Comparison of ENCODE assay signal across 24 cellular contexts in genomic region chr2:191530618-191531017, GRCh38.
DNase-seq lines count a peak whose midpoint lies in the region; ATAC-seq and TF ChIP-seq lines count a peak whose summit lies in the region.
"Had no signal": no experiment of that assay in that cellular context is flagged by ENCODE, and none has a peak within 500 bp of the region (broad histone marks: within the 10 kb centered on the region; RNA-seq: fewer than 3 reads in every experiment).

No MANE protein-coding gene starts in this region.

- intact Hi-C loops in activated CD8-positive, alpha-beta T cell treated with anti-CD3 and anti-CD28 coated beads for 36 hours (cut with micrococcal nuclease): no loop called here
- intact Hi-C loops in Right ventricle myocardium superior (cut with DNase I): no loop called here

- TF ChIP-seq CTCF in activated CD8-positive, alpha-beta T cell treated with anti-CD3 and anti-CD28 coated beads for 36 hours (IDR thresholded peaks at IDR 0.05): no peak
- no peak for TF ChIP-seq CTCF in right atrium auricular region (IDR thresholded peaks at IDR 0.05)

- no peaks in the 10 kb centered on the region for H3K36me3 Mint-ChIP-seq in activated CD8-positive, alpha-beta T cell treated with anti-CD3 and anti-CD28 coated beads for 36 hours (ENCODE audit: low read depth)
- no peaks in the 10 kb centered on the region for H3K36me3 Mint-ChIP-seq in activated CD8-positive, alpha-beta T cell treated with anti-CD3 and anti-CD28 coated beads, Interleukin-2, amount 10 ng/mL, durations not matched to agents 7 days and 5 days (ENCODE audit: low read depth)
- H3K36me3 Mint-ChIP-seq in activated naive CD8-positive, alpha-beta T cell treated with anti-CD3 and anti-CD28 coated beads, Interleukin-2, amount 50 U/mL, for 24 hours (ENCODE audit: low read depth): no peaks in the 10 kb centered on the region

- no peak overlapping the region for H3K27ac Mint-ChIP-seq in activated CD8-positive, alpha-beta T cell treated with anti-CD3 and anti-CD28 coated beads for 36 hours
- no peak overlapping the region for H3K27ac Mint-ChIP-seq in activated CD8-positive, alpha-beta T cell treated with anti-CD3 and anti-CD28 coated beads, Interleukin-2, amount 10 ng/mL, durations not matched to agents 7 days and 5 days
- H3K27ac Mint-ChIP-seq in activated naive CD8-positive, alpha-beta T cell treated with anti-CD3 and anti-CD28 coated beads, Interleukin-2, amount 50 U/mL, for 24 hours: peak overlapping the region; percentile 51
- H3K27ac Mint-ChIP-seq in stimulated activated naive CD8-positive, alpha-beta T cell treated with anti-CD3 and anti-CD28 coated beads, Interleukin-15, amount 100 ng/mL, for 72 hours: no peak overlapping the region
- H3K27ac Mint-ChIP-seq: CD14-positive monocyte; CD4-positive, alpha-beta T cell had no signal

- H3K36me3 ChIP-seq in right atrium auricular region (no peaks in the 10 kb centered on the region), HAP-1 (replicated peaks) (no peaks in the 10 kb centered on the region)
- H3K36me3 ChIP-seq: BE2C; BLaER1 treated with 17β-estradiol and CSF1 and Interleukin-3, amounts not matched to agents 10 nM and 100 nM had no signal

- no peaks in the 10 kb centered on the region for H3K4me1 ChIP-seq in right atrium auricular region
- no peaks in the 10 kb centered on the region for H3K4me1 ChIP-seq in HAP-1
- H3K4me1 ChIP-seq: A549, BE2C had no signal

- no peaks in the 10 kb centered on the region for H3K27me3 ChIP-seq in right atrium auricular region
- no peaks in the 10 kb centered on the region for H3K27me3 ChIP-seq in HAP-1 (ENCODE audit: low read depth)
- H3K27me3 ChIP-seq: BE2C; BLaER1 treated with 17β-estradiol and CSF1 and Interleukin-3, amounts not matched to agents 10 nM and 100 nM had no signal

- no peaks in the 10 kb centered on the region for H3K27me3 Mint-ChIP-seq in activated CD8-positive, alpha-beta T cell treated with anti-CD3 and anti-CD28 coated beads for 36 hours
- peaks cover 3% of the 10 kb centered on the region for H3K27me3 Mint-ChIP-seq in activated CD8-positive, alpha-beta T cell treated with anti-CD3 and anti-CD28 coated beads, Interleukin-2, amount 10 ng/mL, durations not matched to agents 7 days and 5 days (ENCODE audit: low read depth)
- H3K27me3 Mint-ChIP-seq in activated naive CD8-positive, alpha-beta T cell treated with anti-CD3 and anti-CD28 coated beads, Interleukin-2, amount 50 U/mL, for 24 hours: no peaks in the 10 kb centered on the region
- H3K27me3 Mint-ChIP-seq in stimulated activated naive CD8-positive, alpha-beta T cell treated with anti-CD3 and anti-CD28 coated beads, Interleukin-15, amount 100 ng/mL, for 72 hours: no peaks in the 10 kb centered on the region
- H3K27me3 Mint-ChIP-seq: CD4-positive, alpha-beta T cell had no signal

- H3K4me3 ChIP-seq in right atrium auricular region (no peak overlapping the region), HAP-1 (no peak overlapping the region)
- H3K4me3 ChIP-seq: A549; BLaER1 treated with 17β-estradiol and CSF1 and Interleukin-3, amounts not matched to agents 10 nM and 100 nM; GM12878; GM23248 had no signal

- H3K9me3 ChIP-seq in right atrium auricular region: no peaks in the 10 kb centered on the region
- no peaks in the 10 kb centered on the region for H3K9me3 ChIP-seq in HAP-1
- H3K9me3 ChIP-seq: A549; BE2C; BLaER1 treated with 17β-estradiol and CSF1 and Interleukin-3, amounts not matched to agents 10 nM and 100 nM had no signal

- peak; percentile 66 for ATAC-seq in activated CD8-positive, alpha-beta T cell treated with anti-CD3 and anti-CD28 coated beads for 36 hours
- no peak for ATAC-seq in activated CD8-positive, alpha-beta T cell treated with anti-CD3 and anti-CD28 coated beads, Interleukin-2, amount 10 ng/mL, durations not matched to agents 7 days and 5 days
- ATAC-seq in Right ventricle myocardium superior (ENCODE audit: poor library complexity): no peak
- peak; percentile 88 for ATAC-seq in activated naive CD8-positive, alpha-beta T cell treated with anti-CD3 and anti-CD28 coated beads, Interleukin-2, amount 50 U/mL, for 24 hours
- peak; percentile 82 for ATAC-seq in stimulated activated naive CD8-positive, alpha-beta T cell treated with anti-CD3 and anti-CD28 coated beads, Interleukin-15, amount 100 ng/mL, for 72 hours
- ATAC-seq: A549, GM12878 had no signal

- H3K27ac ChIP-seq in right atrium auricular region: no peak overlapping the region
- H3K27ac ChIP-seq: A549; BLaER1 treated with 17β-estradiol and CSF1 and Interleukin-3, amounts not matched to agents 10 nM and 100 nM; GM23248 had no signal

- peak; percentile 27 for DNase-seq in activated CD8-positive, alpha-beta T cell treated with anti-CD3 and anti-CD28 coated beads for 36 hours
- DNase-seq in activated CD8-positive, alpha-beta T cell treated with anti-CD3 and anti-CD28 coated beads, Interleukin-2, amount 10 ng/mL, durations not matched to agents 7 days and 5 days: no peak
- peak; percentile 1 for DNase-seq in right atrium auricular region (ENCODE audit: low spot score)
- no peak for DNase-seq in Right ventricle myocardium superior
- no peak for DNase-seq in activated naive CD8-positive, alpha-beta T cell treated with anti-CD3 and anti-CD28 coated beads, Interleukin-2, amount 50 U/mL, for 24 hours
- no peak for DNase-seq in stimulated activated naive CD8-positive, alpha-beta T cell treated with anti-CD3 and anti-CD28 coated beads, Interleukin-15, amount 100 ng/mL, for 72 hours
- DNase-seq in HAP-1 (ENCODE audit: low spot score in 2 of 2): no peak
- DNase-seq in NCI-H526 treated with DMSO at 0.1 percent for 48 hours (lab: John Stamatoyannopoulos, UW): no peak
- DNase-seq: 8988T; ACHN; AML-193; BE2C; CD4-positive, alpha-beta T cell; CD8-positive, alpha-beta memory T cell; DMS 273 treated with DMSO at 0.1 percent for 48 hours; DMS79; EL; GDM1; GM23248; HCEC 1CT had no signal

- CTCF ChIA-PET in activated CD8-positive, alpha-beta T cell treated with anti-CD3 and anti-CD28 coated beads for 36 hours (lab: Charles Lee): interaction anchor here (1.4 to 1.5 kb wide), 4 partner anchors 9 to 375 kb away, joined by 5 to 6 read pairs (median 5); no protein-coding TSS in a partner anchor
- CTCF ChIA-PET in activated CD8-positive, alpha-beta T cell treated with anti-CD3 and anti-CD28 coated beads, Interleukin-2, amount 10 ng/mL, durations not matched to agents 7 days and 5 days (lab: Charles Lee): interaction anchor here (1.2 to 1.8 kb wide), 2 partner anchors 9 kb away, joined by 4 to 7 read pairs; no protein-coding TSS in a partner anchor

- in situ Hi-C loops in HAP-1 (cut with MboI; ENCODE audit: low sequenced_read_pairs): loop anchor here (25.0 kb wide), 1 partner anchor 468 kb away; no protein-coding TSS in a partner anchor

- H3K9me3 Mint-ChIP-seq in activated CD8-positive, alpha-beta T cell treated with anti-CD3 and anti-CD28 coated beads for 36 hours: no peaks in the 10 kb centered on the region
- no peaks in the 10 kb centered on the region for H3K9me3 Mint-ChIP-seq in activated CD8-positive, alpha-beta T cell treated with anti-CD3 and anti-CD28 coated beads, Interleukin-2, amount 10 ng/mL, durations not matched to agents 7 days and 5 days (ENCODE audit: insufficient read depth)
- H3K9me3 Mint-ChIP-seq in activated naive CD8-positive, alpha-beta T cell treated with anti-CD3 and anti-CD28 coated beads, Interleukin-2, amount 50 U/mL, for 24 hours: no peaks in the 10 kb centered on the region
- peaks cover 6 to 7% of the 10 kb centered on the region in 2 donors for H3K9me3 Mint-ChIP-seq in stimulated activated naive CD8-positive, alpha-beta T cell treated with anti-CD3 and anti-CD28 coated beads, Interleukin-15, amount 100 ng/mL, for 72 hours
- H3K9me3 Mint-ChIP-seq: CD4-positive, alpha-beta T cell; CD8-positive, alpha-beta memory T cell had no signal

- POLR2A ChIA-PET in activated CD8-positive, alpha-beta T cell treated with anti-CD3 and anti-CD28 coated beads for 36 hours (lab: Charles Lee): no interaction called here
- POLR2A ChIA-PET in activated CD8-positive, alpha-beta T cell treated with anti-CD3 and anti-CD28 coated beads, Interleukin-2, amount 10 ng/mL, durations not matched to agents 7 days and 5 days (lab: Charles Lee): no interaction called here

- no peak overlapping the region for H3K4me3 Mint-ChIP-seq in activated CD8-positive, alpha-beta T cell treated with anti-CD3 and anti-CD28 coated beads for 36 hours
- H3K4me3 Mint-ChIP-seq in activated CD8-positive, alpha-beta T cell treated with anti-CD3 and anti-CD28 coated beads, Interleukin-2, amount 10 ng/mL, durations not matched to agents 7 days and 5 days: no peak overlapping the region
- H3K4me3 Mint-ChIP-seq in activated naive CD8-positive, alpha-beta T cell treated with anti-CD3 and anti-CD28 coated beads, Interleukin-2, amount 50 U/mL, for 24 hours: no peak overlapping the region
- H3K4me3 Mint-ChIP-seq in stimulated activated naive CD8-positive, alpha-beta T cell treated with anti-CD3 and anti-CD28 coated beads, Interleukin-15, amount 100 ng/mL, for 72 hours: no peak overlapping the region
- H3K4me3 Mint-ChIP-seq: CD14-positive monocyte; CD4-positive, alpha-beta T cell; CD8-positive, alpha-beta memory T cell had no signal

- peaks cover 4% of the 10 kb centered on the region for H3K4me1 Mint-ChIP-seq in activated CD8-positive, alpha-beta T cell treated with anti-CD3 and anti-CD28 coated beads for 36 hours (ENCODE audit: low read depth)
- H3K4me1 Mint-ChIP-seq in activated CD8-positive, alpha-beta T cell treated with anti-CD3 and anti-CD28 coated beads, Interleukin-2, amount 10 ng/mL, durations not matched to agents 7 days and 5 days (ENCODE audit: low read depth): no peaks in the 10 kb centered on the region
- peaks cover 7% of the 10 kb centered on the region for H3K4me1 Mint-ChIP-seq in activated naive CD8-positive, alpha-beta T cell treated with anti-CD3 and anti-CD28 coated beads, Interleukin-2, amount 50 U/mL, for 24 hours
- peaks cover 7% of the 10 kb centered on the region for H3K4me1 Mint-ChIP-seq in stimulated activated naive CD8-positive, alpha-beta T cell treated with anti-CD3 and anti-CD28 coated beads, Interleukin-15, amount 100 ng/mL, for 72 hours
- H3K4me1 Mint-ChIP-seq: CD8-positive, alpha-beta memory T cell had no signal

Comparison
In these comparisons a context has a peak if more than half of its experiments do, and no peak if none do; other contexts are left out.
1. ATAC-seq: peak in activated CD8-positive, alpha-beta T cell treated with anti-CD3 and anti-CD28 coated beads for 36 hours (single experiment), activated naive CD8-positive, alpha-beta T cell treated with anti-CD3 and anti-CD28 coated beads, Interleukin-2, amount 50 U/mL, for 24 hours (single experiment) and stimulated activated naive CD8-positive, alpha-beta T cell treated with anti-CD3 and anti-CD28 coated beads, Interleukin-15, amount 100 ng/mL, for 72 hours (single experiment); none in activated CD8-positive, alpha-beta T cell treated with anti-CD3 and anti-CD28 coated beads, Interleukin-2, amount 10 ng/mL, durations not matched to agents 7 days and 5 days (single experiment) and Right ventricle myocardium superior (single experiment).
2. DNase-seq: peak in activated CD8-positive, alpha-beta T cell treated with anti-CD3 and anti-CD28 coated beads for 36 hours (single experiment) and right atrium auricular region (single experiment); none in activated CD8-positive, alpha-beta T cell treated with anti-CD3 and anti-CD28 coated beads, Interleukin-2, amount 10 ng/mL, durations not matched to agents 7 days and 5 days (single experiment), Right ventricle myocardium superior (single experiment), activated naive CD8-positive, alpha-beta T cell treated with anti-CD3 and anti-CD28 coated beads, Interleukin-2, amount 50 U/mL, for 24 hours (single experiment), stimulated activated naive CD8-positive, alpha-beta T cell treated with anti-CD3 and anti-CD28 coated beads, Interleukin-15, amount 100 ng/mL, for 72 hours (0 of 2), HAP-1 (0 of 2) and NCI-H526 treated with DMSO at 0.1 percent for 48 hours (single experiment).